ENCODE assay signal across 31 cellular contexts in the genomic region with DNA sequence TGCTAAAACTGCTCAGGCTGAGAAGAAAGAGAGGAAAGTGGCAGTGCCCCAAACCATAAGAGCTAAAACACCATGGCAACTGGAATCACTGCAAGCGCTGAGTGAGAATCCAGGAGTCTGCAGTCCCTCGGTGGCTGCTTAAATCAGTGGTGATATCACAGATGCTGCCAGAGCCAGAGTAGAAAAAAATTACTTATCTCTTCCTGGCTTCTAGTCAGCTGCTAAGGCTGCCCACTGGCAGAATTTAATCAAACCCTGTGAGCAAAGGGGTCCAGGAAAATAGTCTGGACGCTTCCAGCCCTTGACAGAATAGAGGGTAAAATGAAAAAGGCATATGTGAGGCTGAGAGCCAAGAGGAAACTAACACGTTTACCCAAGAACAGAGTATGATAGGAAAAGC.
"Had no signal": no experiment of that assay in that cellular context is flagged by ENCODE, and none has a peak within 500 bp of the region (broad histone marks: within the 10 kb centered on the region; RNA-seq: fewer than 3 reads in every experiment).

No MANE protein-coding gene starts in this region.

- ATAC-seq: K562, Panc1, Right ventricle myocardium inferior, T-cell, T-helper 17 cell had no signal

- H3K36me3 ChIP-seq: MG63, SJSA1 had no signal

- H3K4me3 ChIP-seq: K562, MG63, PC-9, SJSA1, SK-N-MC had no signal

- H3K27me3 ChIP-seq: MG63, SJSA1 had no signal

- H3K4me1 ChIP-seq: SJSA1 had no signal

- H2AFZ ChIP-seq: PC-9 had no signal

- H3K9me3 ChIP-seq: MG63, SJSA1 had no signal

- H3K4me2 ChIP-seq: PC-9 had no signal

- H3K27ac ChIP-seq: PC-9, RWPE1, SJSA1, SK-N-MC had no signal

- FAIRE-seq: K562, RCC 7860 had no signal

- DNase-seq: Kasumi-1, KG1, MG63, NCI-H1048, NCI-H1092 treated with DMSO at 0.1 percent for 48 hours, NCI-H1105 treated with DMSO at 0.1 percent for 48 hours, NCI-H1436, NCI-H146, NCI-H1694, NCI-H187, NCI-H1930, NCI-H2029 treated with DMSO at 0.1 percent for 48 hours, NCI-H2171 treated with DMSO at 0.1 percent for 48 hours, NCI-H2227 treated with DMSO at 0.1 percent for 48 hours, NCI-H345, NCI-H446, NCI-H510A treated with DMSO at 0.1 percent for 48 hours, NCI-H524 treated with DMSO at 0.1 percent for 48 hours, NCI-H526 treated with DMSO at 0.1 percent for 48 hours, NCI-H774, PC-9, SHP77 treated with DMSO at 0.1 percent for 48 hours, T-cell, T-helper 17 cell had no signal
